1 cellular context compared by ENCODE assay signal in genomic region chr17:74356640-74357465, GRCh38.
TF ChIP-seq lines count a peak whose summit lies in the region.

No MANE protein-coding gene starts in this region.

TF ChIP-seq in H1, 55 proteins besides CTCF, POLR2A, EP300 and RAD21:
- 0 out of 2 replicates have a peak, but pooled peaks have one; percentile 12 for TF ChIP-seq GABPA (IDR thresholded peaks at IDR 0.05; ENCODE audit: borderline replicate concordance, insufficient read depth, low read length)
- TF ChIP-seq E2F6 (IDR thresholded peaks at IDR 0.05), result no peak
- no peak for TF ChIP-seq SIX5 (IDR thresholded peaks at IDR 0.05; ENCODE audit: low read depth, low read length)
- no peak for TF ChIP-seq ZNF274 (IDR thresholded peaks at IDR 0.05; ENCODE audit: borderline replicate concordance, extremely low read depth, low read length)
- peak; percentile 10 for TF ChIP-seq EZH2 (IDR thresholded peaks at IDR 0.05; ENCODE audit: low read depth, low read length, severe bottlenecking)
TF ChIP-seq in H1: peak in this region for 2.
